21 cellular contexts compared by ENCODE assay signal in the genomic region with DNA sequence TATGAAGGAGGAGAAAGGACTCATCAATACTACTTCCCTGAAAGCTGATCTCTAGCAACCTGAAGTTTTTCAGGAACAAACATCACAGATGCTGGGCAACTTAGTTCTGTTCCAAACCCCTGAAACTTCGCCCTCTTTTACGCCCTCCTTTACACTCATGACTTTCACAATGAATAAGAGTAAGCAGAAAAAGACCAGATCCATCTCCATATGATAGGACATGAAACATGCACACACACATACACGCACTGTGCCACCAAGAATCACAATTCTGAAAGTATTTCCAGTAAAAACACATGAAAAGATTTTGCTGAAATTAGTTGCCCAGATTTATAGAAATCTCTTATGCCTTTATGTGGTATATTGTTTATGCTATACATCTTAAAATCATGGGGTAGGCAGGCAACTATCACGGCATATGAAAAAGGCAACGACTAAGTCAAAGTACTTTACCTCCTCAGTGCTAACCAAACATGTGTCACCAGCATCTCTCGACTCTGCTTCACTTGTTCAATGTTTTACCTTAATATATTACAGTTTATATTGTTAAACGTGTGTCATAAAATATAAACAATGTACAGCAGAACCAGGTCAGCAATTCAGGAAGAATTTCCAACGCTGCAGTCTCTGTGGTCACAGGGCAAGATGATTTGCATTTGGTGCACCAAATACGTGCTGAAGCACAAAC. TPM values are rescaled to one million over a fixed set of nuclear protein-coding genes. Genes with fewer than 3 reads are reported as not detected.
"Had no signal": no experiment of that assay in that cellular context is flagged by ENCODE, and none has a peak within 500 bp of the region (broad histone marks: within the 10 kb centered on the region; RNA-seq: fewer than 3 reads in every experiment).

No MANE protein-coding gene starts in this region.

- H3K9me3 ChIP-seq: lower lobe of right lung, SK-N-SH, testis, upper lobe of right lung had no signal

- H3K36me3 ChIP-seq: cardiac muscle cell, lower lobe of right lung, upper lobe of right lung had no signal

- H3K27me3 ChIP-seq: cardiac muscle cell, dorsolateral prefrontal cortex, testis, upper lobe of right lung had no signal

- H3K27ac Mint-ChIP-seq: activated naive CD8-positive, alpha-beta T cell treated with anti-CD3 and anti-CD28 coated beads, Interleukin-2, amount 10 ng/mL, durations not matched to agents 7 days and 5 days; nephron progenitor cell had no signal

- H3K9me3 Mint-ChIP-seq: activated naive CD8-positive, alpha-beta T cell treated with anti-CD3 and anti-CD28 coated beads, Interleukin-2, amount 10 ng/mL, durations not matched to agents 7 days and 5 days; nephron progenitor cell had no signal

- H3K4me3 Mint-ChIP-seq: activated naive CD8-positive, alpha-beta T cell treated with anti-CD3 and anti-CD28 coated beads, Interleukin-2, amount 10 ng/mL, durations not matched to agents 7 days and 5 days; nephron progenitor cell had no signal

- H3K27me3 Mint-ChIP-seq: activated naive CD8-positive, alpha-beta T cell treated with anti-CD3 and anti-CD28 coated beads, Interleukin-2, amount 10 ng/mL, durations not matched to agents 7 days and 5 days had no signal

- H3K4me3 ChIP-seq: cardiac muscle cell, dorsolateral prefrontal cortex, lower lobe of right lung, testis, upper lobe of right lung had no signal

- H3K4me1 ChIP-seq: testis had no signal

- DNase-seq: activated gamma-delta T cell; activated naive CD8-positive, alpha-beta T cell treated with anti-CD3 and anti-CD28 coated beads, Interleukin-2, amount 10 ng/mL, durations not matched to agents 7 days and 5 days; amygdala; dorsolateral prefrontal cortex; hippocampal formation; islet precursor cell; lower lobe of right lung; nephron progenitor cell; nucleus accumbens; retina; SHP77 treated with DMSO at 0.1 percent for 48 hours; SK-N-SH; stimulated activated CD4-positive, alpha-beta T cell treated with anti-CD3 and anti-CD28 coated beads, Interleukin-12 subunit alpha, Interleukin-12 subunit beta, amount 100 ng/mL, for 4 hours; stimulated activated CD4-positive, alpha-beta T cell treated with anti-CD3 and anti-CD28 coated beads, Interleukin-2, amount 100 ng/mL, for 24 hours; testis; upper lobe of right lung had no signal

- H3K27ac ChIP-seq: cardiac muscle cell, dorsolateral prefrontal cortex, lower lobe of right lung, testis, upper lobe of right lung had no signal

- ATAC-seq: lower lobe of right lung, upper lobe of right lung had no signal

RNA-seq across cellular contexts. Expression of gene IHH, which starts 52.1 kb away (rescaled TPM):
- total RNA-seq: activated naive CD8-positive, alpha-beta T cell treated with anti-CD3 and anti-CD28 coated beads, Interleukin-2, amount 10 ng/mL, durations not matched to agents 7 days and 5 days; cardiac muscle cell; chondrocyte; fibroblast of villous mesenchyme; glomerular endothelial cell; myocyte had no signal
- polyA plus RNA-seq: cardiac muscle cell had no signal

RNA-seq across cellular contexts. Expression of gene SLC23A3, which starts 57.0 kb away (rescaled TPM):
- total RNA-seq: myocyte had no signal
- polyA plus RNA-seq: cardiac muscle cell had no signal
